10 cellular contexts compared by ENCODE assay signal in genomic region chr6:31094389-31094881, GRCh38. TPM values are rescaled to one million over a fixed set of nuclear protein-coding genes. Genes with fewer than 3 reads are reported as not detected.
DNase-seq lines count a peak whose midpoint lies in the region; ATAC-seq and TF ChIP-seq lines count a peak whose summit lies in the region.
"Had no signal": no experiment of that assay in that cellular context is flagged by ENCODE, and none has a peak within 500 bp of the region (broad histone marks: within the 10 kb centered on the region; RNA-seq: fewer than 3 reads in every experiment).

No MANE protein-coding gene starts in this region.

- peaks cover 39% of the 10 kb centered on the region for H3K4me1 Mint-ChIP-seq in T-helper 17 cell

- H3K27me3 ChIP-seq in breast epithelium (no peaks in the 10 kb centered on the region), prostate gland (replicated peaks; ENCODE audit: insufficient read depth) (no peaks in the 10 kb centered on the region)

- WGBS in prostate gland: 41% methylated on average over 3 of the region's 3 CpGs

- TF ChIP-seq POLR2A in breast epithelium (IDR thresholded peaks at IDR 0.05) (no peak), prostate gland (IDR thresholded peaks at IDR 0.05) (no peak)

- H3K4me1 ChIP-seq in breast epithelium: peaks cover 0 to 4% of the 10 kb centered on the region in 2 donors
- no peaks in the 10 kb centered on the region for H3K4me1 ChIP-seq in prostate gland (replicated peaks)

- H3K36me3 Mint-ChIP-seq in T-helper 17 cell (ENCODE audit: low read depth): no peaks in the 10 kb centered on the region

- H3K4me3 Mint-ChIP-seq in T-helper 17 cell: peak overlapping the region; percentile 80

- peak; percentile 83 for ATAC-seq in T-helper 17 cell
- ATAC-seq in HG03432 (IDR thresholded peaks at IDR 0.05; ENCODE audit: unreplicated experiment): no peak
- no peak for ATAC-seq in GM21723 (IDR thresholded peaks at IDR 0.05; ENCODE audit: unreplicated experiment)

- H3K27ac Mint-ChIP-seq in T-helper 17 cell: peak overlapping the region; percentile 92

- DNase-seq in EH (ENCODE audit: low read depth) (peak; percentile 22), T-helper 17 cell (peak in 1 of 3 donors; percentile 13), breast epithelium (ENCODE audit: low spot score in 2 of 2) (peak in 1 of 2 donors; percentile 73), prostate gland (ENCODE audit: low spot score) (peak; percentile 47), posterior vena cava (ENCODE audit: low spot score) (no peak), DMS 273 treated with DMSO at 0.1 percent for 48 hours (lab: John Stamatoyannopoulos, UW) (no peak)

- no peaks in the 10 kb centered on the region for H3K9me3 ChIP-seq in T-helper 17 cell (ENCODE audit: control insufficient read depth, low read length, poor library complexity, severe bottlenecking)
- no peaks in the 10 kb centered on the region for H3K9me3 ChIP-seq in breast epithelium
- H3K9me3 ChIP-seq in prostate gland: no peaks in the 10 kb centered on the region

- H3K27me3 Mint-ChIP-seq in T-helper 17 cell: no peaks in the 10 kb centered on the region

- H3K4me3 ChIP-seq in breast epithelium (no peak overlapping the region), prostate gland (no peak overlapping the region)

- H3K36me3 ChIP-seq in breast epithelium: no peaks in the 10 kb centered on the region
- no peaks in the 10 kb centered on the region for H3K36me3 ChIP-seq in prostate gland

- intact Hi-C loops in breast epithelium (cut with DNase I; ENCODE audit: low total_unique reads): no loop called here
- intact Hi-C loops in prostate gland (cut with DNase I): no loop called here
- intact Hi-C loops in posterior vena cava (cut with DNase I): loop anchor here in 1 of 2 donors (10.0 kb wide), 1 partner anchor 430 kb away; no protein-coding TSS in a partner anchor

- TF ChIP-seq CTCF in breast epithelium (IDR thresholded peaks at IDR 0.05): no peak
- TF ChIP-seq CTCF in prostate gland (IDR thresholded peaks at IDR 0.05): no peak

- H3K27ac ChIP-seq in breast epithelium (peak overlapping the region; percentile 57 to 75), prostate gland (peak overlapping the region in 1 of 2 donors; percentile 10)

RNA-seq across cellular contexts. Expression of gene C6orf15, which starts 17.9 kb away (rescaled TPM):
- total RNA-seq in T-helper 17 cell: not detected
- under 1 TPM in 1 of 3 donors, not detected in 2; 0.59 TPM for total RNA-seq in breast epithelium
- total RNA-seq in prostate gland: under 1 TPM in 1 of 2 donors, not detected in 1; 0.51 TPM
- total RNA-seq in posterior vena cava: not detected
- total RNA-seq: fibroblast of villous mesenchyme; T-helper 1 cell treated with Interleukin-12 subunit alpha and Interleukin-12 subunit beta and Interleukin-4 antibody, amounts not matched to agents 30 ng/mL and 1 ng/mL, for 36 hours had no signal

RNA-seq across cellular contexts. Expression of gene PSORS1C1, which starts 20.2 kb away (rescaled TPM):
- total RNA-seq in T-helper 17 cell: not detected
- 1 to 10 TPM in 2 of 3 donors, under 1 TPM in 1; 0.48 to 2.0 (median 1.9) TPM for total RNA-seq in breast epithelium
- 1 to 10 TPM; 1.2 to 3.5 TPM for total RNA-seq in prostate gland
- 1 to 10 TPM; 1.9 to 2.1 TPM for total RNA-seq in posterior vena cava
- total RNA-seq: T-helper 1 cell treated with Interleukin-12 subunit alpha and Interleukin-12 subunit beta and Interleukin-4 antibody, amounts not matched to agents 30 ng/mL and 1 ng/mL, for 36 hours had no signal

RNA-seq across cellular contexts. Expression of gene CDSN, which starts 25.8 kb away (rescaled TPM):
- total RNA-seq in T-helper 17 cell: not detected
- under 1 TPM in 1 of 3 donors, not detected in 2; 0.59 TPM for total RNA-seq in breast epithelium
- 1 to 10 TPM in 1 of 2 donors, under 1 TPM in 1; 0.50 to 1.5 TPM for total RNA-seq in prostate gland
- not detected for total RNA-seq in posterior vena cava
- total RNA-seq: fibroblast of villous mesenchyme; T-helper 1 cell treated with Interleukin-12 subunit alpha and Interleukin-12 subunit beta and Interleukin-4 antibody, amounts not matched to agents 30 ng/mL and 1 ng/mL, for 36 hours had no signal

RNA-seq across cellular contexts. Expression of gene PSORS1C2, which starts 44.4 kb away (rescaled TPM):
- total RNA-seq in T-helper 17 cell (not detected), breast epithelium (not detected), prostate gland (not detected), posterior vena cava (not detected)
- total RNA-seq: fibroblast of villous mesenchyme; T-helper 1 cell treated with Interleukin-12 subunit alpha and Interleukin-12 subunit beta and Interleukin-4 antibody, amounts not matched to agents 30 ng/mL and 1 ng/mL, for 36 hours had no signal

Comparison
In these comparisons a context has a peak if more than half of its experiments do, and no peak if none do; other contexts are left out.
1. DNase-seq: peak in EH (single experiment) and prostate gland (single experiment); none in posterior vena cava (single experiment) and DMS 273 treated with DMSO at 0.1 percent for 48 hours (single experiment).